In the genomic region with DNA sequence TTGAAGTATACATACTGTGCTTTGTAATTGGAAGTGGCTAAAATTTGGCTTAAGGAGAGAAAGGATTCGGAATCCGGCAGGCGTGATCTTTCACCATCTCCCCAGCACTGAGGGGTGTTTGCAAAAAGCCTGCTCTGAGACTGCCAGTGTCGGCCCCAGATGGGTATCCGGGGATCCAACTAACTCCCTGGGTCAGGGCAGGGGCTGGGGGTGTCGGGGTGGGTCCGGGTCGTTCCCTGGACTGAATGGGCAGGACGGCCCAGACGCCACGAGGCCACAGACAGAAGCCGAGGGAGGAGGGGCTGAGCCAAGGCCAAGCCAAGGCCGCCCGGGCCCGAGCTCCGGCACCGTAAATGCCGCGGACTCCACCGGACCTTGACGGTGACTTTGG, we compare ENCODE assay signal across 1 cellular context.
TF ChIP-seq lines count a peak whose summit lies in the region.

No MANE protein-coding gene starts in this region.

TF ChIP-seq in endothelial cell of umbilical vein, 7 proteins besides CTCF, POLR2A, EP300 and RAD21:
- TF ChIP-seq JUN (IDR thresholded peaks at IDR 0.05; ENCODE audit: borderline replicate concordance, insufficient read depth, insufficient read length, low read depth), result no peak
- no peak for TF ChIP-seq GATA2 (IDR thresholded peaks at IDR 0.05; ENCODE audit: insufficient read depth, insufficient read length, low read depth, low read length)
- TF ChIP-seq FOS (IDR thresholded peaks at IDR 0.05; ENCODE audit: borderline replicate concordance, insufficient read depth, low read length), result no peak
- no peak for TF ChIP-seq EZH2 (IDR thresholded peaks at IDR 0.05; ENCODE audit: borderline replicate concordance, low read depth, low read length, severe bottlenecking)
- TF ChIP-seq, protein P1, sequence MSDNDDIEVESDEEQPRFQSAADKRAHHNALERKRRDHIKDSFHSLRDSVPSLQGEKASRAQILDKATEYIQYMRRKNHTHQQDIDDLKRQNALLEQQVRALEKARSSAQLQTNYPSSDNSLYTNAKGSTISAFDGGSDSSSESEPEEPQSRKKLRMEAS (IDR thresholded peaks at IDR 0.05; ENCODE audit: insufficient read depth, insufficient read length), result no peak
- no peak for TF ChIP-seq POLR2AphosphoS5 (IDR thresholded peaks at IDR 0.05; ENCODE audit: insufficient read depth, low read depth, low read length)
- TF ChIP-seq MYC (IDR thresholded peaks at IDR 0.05; ENCODE audit: low read depth, low read length), result no peak
